8 cellular contexts compared by ENCODE assay signal in the genomic region with DNA sequence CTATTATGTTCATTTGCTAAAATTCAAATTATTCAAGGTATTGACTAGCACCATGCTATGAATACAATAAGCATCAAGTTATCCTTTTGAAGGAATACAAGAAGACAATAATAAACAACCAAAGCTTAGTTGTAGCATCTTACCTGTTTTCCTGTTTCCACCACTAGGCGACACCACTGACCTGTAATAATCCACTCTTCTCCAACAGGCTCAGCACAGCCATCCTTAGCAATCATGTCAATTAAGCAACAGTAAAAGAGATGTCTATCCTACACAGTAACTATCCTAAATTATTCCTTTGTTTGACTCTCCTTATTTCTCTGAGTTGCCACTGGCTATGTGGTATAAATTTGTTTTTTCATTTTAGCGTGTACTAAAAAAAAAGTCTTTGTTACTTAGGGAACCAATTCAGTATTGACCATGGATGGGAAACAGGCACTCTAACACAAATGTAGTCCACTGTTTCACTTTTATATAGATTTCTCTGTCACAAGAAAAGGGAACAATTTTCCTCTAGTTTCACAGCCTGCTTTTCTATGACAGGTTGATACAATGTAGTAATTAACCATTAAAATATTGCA. TPM values are rescaled to one million over a fixed set of nuclear protein-coding genes. Genes with fewer than 3 reads are reported as not detected.
DNase-seq lines count a peak whose midpoint lies in the region; ATAC-seq and TF ChIP-seq lines count a peak whose summit lies in the region.

No MANE protein-coding gene starts in this region.

- no peak overlapping the region for H3K4me3 ChIP-seq in SK-N-MC
- no peak overlapping the region for H3K4me3 ChIP-seq in neural cell (ENCODE audit: low read length)

- no peak overlapping the region for H2AFZ ChIP-seq in neural cell (ENCODE audit: low read depth, low read length)

- no peaks in the 10 kb centered on the region for H3K27me3 ChIP-seq in neural cell (ENCODE audit: insufficient read depth, low read depth, low read length)

- H3F3A ChIP-seq in neural cell (ENCODE audit: insufficient read depth, low read length, poor library complexity, severe bottlenecking) = no peaks in the 10 kb centered on the region

- peak; percentile 44 for DNase-seq in SIG-M5 treated with dmso at 0.1 percent for 504 hours (lab: John Stamatoyannopoulos, UW; ENCODE audit: unreplicated experiment)
- DNase-seq in SIG-M5 (lab: John Stamatoyannopoulos, UW) = no peak
- peak; percentile 65 for DNase-seq in M059J (ENCODE audit: low read depth)
- DNase-seq in SK-N-MC (ENCODE audit: low read depth, low spot score) = peak; percentile 14
- peak; percentile 54 for DNase-seq in fibroblast of gingiva (ENCODE audit: low read depth)
- no peak for DNase-seq in CD1c-positive myeloid dendritic cell (ENCODE audit: extremely low spot score)

- H3K36me3 ChIP-seq in SK-N-MC (ENCODE audit: insufficient read depth, low read length) = no peaks in the 10 kb centered on the region
- no peaks in the 10 kb centered on the region for H3K36me3 ChIP-seq in neural cell (ENCODE audit: insufficient read depth, low read length)

- no peak overlapping the region for H3K27ac ChIP-seq in SK-N-MC
- H3K27ac ChIP-seq in neural cell (ENCODE audit: low read length) = no peak overlapping the region

- TF ChIP-seq CTCF in neural cell (IDR thresholded peaks at IDR 0.05; ENCODE audit: poor library complexity, severe bottlenecking) = peak; percentile 97

- H4K20me1 ChIP-seq in neural cell (ENCODE audit: insufficient read depth) = no peaks in the 10 kb centered on the region

- H3K9ac ChIP-seq in SK-N-MC (ENCODE audit: insufficient read length) (no peak overlapping the region), neural cell (ENCODE audit: low read length) (no peak overlapping the region)

- no peaks in the 10 kb centered on the region for H3K79me2 ChIP-seq in neural cell (replicated peaks; ENCODE audit: insufficient read depth, low read length)

- no peaks in the 10 kb centered on the region for H3K9me2 ChIP-seq in neural cell (ENCODE audit: insufficient read depth, low read length)

- ATAC-seq in GM21619 (IDR thresholded peaks at IDR 0.05; ENCODE audit: unreplicated experiment) = peak; percentile 70

- H3K9me3 ChIP-seq in SK-N-MC (ENCODE audit: low read depth, low read length) (no peaks in the 10 kb centered on the region), neural cell (ENCODE audit: low read length) (no peaks in the 10 kb centered on the region)

- peak; percentile 96 for TF ChIP-seq RAD21 in neural cell (conservative IDR thresholded peaks at IDR 0.05)

- TF ChIP-seq EP300 in neural cell (conservative IDR thresholded peaks at IDR 0.05; ENCODE audit: poor library complexity, severe bottlenecking) = no peak

- no peak overlapping the region for H3K4me2 ChIP-seq in neural cell (ENCODE audit: low read length)

TF ChIP-seq in neural cell, 6 proteins besides CTCF, POLR2A, EP300 and RAD21:
- TF ChIP-seq TAF1 (IDR thresholded peaks at IDR 0.05; ENCODE audit: low read depth) = no peak
- TF ChIP-seq, protein P1, sequence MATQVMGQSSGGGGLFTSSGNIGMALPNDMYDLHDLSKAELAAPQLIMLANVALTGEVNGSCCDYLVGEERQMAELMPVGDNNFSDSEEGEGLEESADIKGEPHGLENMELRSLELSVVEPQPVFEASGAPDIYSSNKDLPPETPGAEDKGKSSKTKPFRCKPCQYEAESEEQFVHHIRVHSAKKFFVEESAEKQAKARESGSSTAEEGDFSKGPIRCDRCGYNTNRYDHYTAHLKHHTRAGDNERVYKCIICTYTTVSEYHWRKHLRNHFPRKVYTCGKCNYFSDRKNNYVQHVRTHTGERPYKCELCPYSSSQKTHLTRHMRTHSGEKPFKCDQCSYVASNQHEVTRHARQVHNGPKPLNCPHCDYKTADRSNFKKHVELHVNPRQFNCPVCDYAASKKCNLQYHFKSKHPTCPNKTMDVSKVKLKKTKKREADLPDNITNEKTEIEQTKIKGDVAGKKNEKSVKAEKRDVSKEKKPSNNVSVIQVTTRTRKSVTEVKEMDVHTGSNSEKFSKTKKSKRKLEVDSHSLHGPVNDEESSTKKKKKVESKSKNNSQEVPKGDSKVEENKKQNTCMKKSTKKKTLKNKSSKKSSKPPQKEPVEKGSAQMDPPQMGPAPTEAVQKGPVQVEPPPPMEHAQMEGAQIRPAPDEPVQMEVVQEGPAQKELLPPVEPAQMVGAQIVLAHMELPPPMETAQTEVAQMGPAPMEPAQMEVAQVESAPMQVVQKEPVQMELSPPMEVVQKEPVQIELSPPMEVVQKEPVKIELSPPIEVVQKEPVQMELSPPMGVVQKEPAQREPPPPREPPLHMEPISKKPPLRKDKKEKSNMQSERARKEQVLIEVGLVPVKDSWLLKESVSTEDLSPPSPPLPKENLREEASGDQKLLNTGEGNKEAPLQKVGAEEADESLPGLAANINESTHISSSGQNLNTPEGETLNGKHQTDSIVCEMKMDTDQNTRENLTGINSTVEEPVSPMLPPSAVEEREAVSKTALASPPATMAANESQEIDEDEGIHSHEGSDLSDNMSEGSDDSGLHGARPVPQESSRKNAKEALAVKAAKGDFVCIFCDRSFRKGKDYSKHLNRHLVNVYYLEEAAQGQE (IDR thresholded peaks at IDR 0.05; ENCODE audit: borderline replicate concordance) = no peak
- TF ChIP-seq SMC3 (conservative IDR thresholded peaks at IDR 0.05; ENCODE audit: poor library complexity) = peak; percentile 95
- no peak for TF ChIP-seq POLR2AphosphoS5 (IDR thresholded peaks at IDR 0.05)
- no peak for TF ChIP-seq EZH2 (IDR thresholded peaks at IDR 0.05; ENCODE audit: borderline replicate concordance, insufficient read depth, low read length, poor library complexity, severe bottlenecking)
TF ChIP-seq in neural cell: peak in this region for 1.

RNA-seq across cellular contexts. Expression of a gene that starts 46.2 kb away (rescaled TPM):
- total RNA-seq in M059J (2014; rRNA removed; shearing (Covaris generic)) = not detected in 2 replicates
- polyA plus RNA-seq in neural cell = 0.16 TPM in 1 of 2 replicates, not detected in the other
- 0.97 and 1.6 TPM in 2 replicates for polyA minus RNA-seq in neural cell

Comparison
In these comparisons a context has a peak if more than half of its experiments do, and no peak if none do; other contexts are left out.
1. DNase-seq: peak in SIG-M5 treated with dmso at 0.1 percent for 504 hours (single experiment), M059J (single experiment), SK-N-MC (single experiment) and fibroblast of gingiva (single experiment); none in SIG-M5 (single experiment) and CD1c-positive myeloid dendritic cell (single experiment).